In genomic region chr2:218671654-218672566, GRCh38 we compare ENCODE assay signal across 1 cellular context.
TF ChIP-seq lines count a peak whose summit lies in the region.

TSS of gene RNF25 (minus strand) at chr2:218672002. CDS start at chr2:218671970, 32 bp downstream.
TSS of gene STK36 (plus strand) at chr2:218672086. CDS start at chr2:218672830, 744 bp downstream.

TF ChIP-seq in H1, 55 proteins besides CTCF, POLR2A, EP300 and RAD21:
- TF ChIP-seq USF2 (IDR thresholded peaks at IDR 0.05; ENCODE audit: low read length) (peak; percentile 14; the same call in 1 of the 2 replicates), BACH1 (IDR thresholded peaks at IDR 0.05; ENCODE audit: low read length) (no peak), NANOG (IDR thresholded peaks at IDR 0.05; ENCODE audit: insufficient read depth, low read depth, low read length, poor library complexity, severe bottlenecking) (no peak), SRF (IDR thresholded peaks at IDR 0.05; ENCODE audit: low read depth, low read length) (no peak), CREB1 (IDR thresholded peaks at IDR 0.05) (0 out of 2 replicates have a peak, but pooled peaks have one; percentile 7), ASH2L (IDR thresholded peaks at IDR 0.05; ENCODE audit: low read length) (peak; percentile 74), ATF2 (IDR thresholded peaks at IDR 0.05; ENCODE audit: low read length) (no peak), SP4 (IDR thresholded peaks at IDR 0.05; ENCODE audit: low read length) (peak; percentile 99), MAX (IDR thresholded peaks at IDR 0.05) (0 out of 2 replicates have a peak, but pooled peaks have one; percentile 33), MAFK (IDR thresholded peaks at IDR 0.05; ENCODE audit: low read depth, low read length) (no peak), HDAC2 (IDR thresholded peaks at IDR 0.05; ENCODE audit: borderline replicate concordance in 1 of 2, low read depth in 2 of 2, low read length in 2 of 2) (peak in 1 of 2 experiments; percentile 95; a peak in 2 of 4 replicates), TAF1 (IDR thresholded peaks at IDR 0.05; ENCODE audit: low read depth, low read length) (peak; percentile 79), GABPA (IDR thresholded peaks at IDR 0.05; ENCODE audit: borderline replicate concordance, insufficient read depth, low read length) (peak; percentile 97), TAF7 (optimal IDR thresholded peaks at IDR 0.05; ENCODE audit: borderline replicate concordance, low read depth, low read length) (no peak), SIX5 (IDR thresholded peaks at IDR 0.05; ENCODE audit: low read depth, low read length) (no peak), SIN3A (conservative IDR thresholded peaks at IDR 0.05 in 1 of 2, IDR thresholded peaks at IDR 0.05 in 1 of 2; ENCODE audit: low read depth in 1 of 2, low read length in 2 of 2) (peak; percentile 74 to 97; a peak in 2 of 4 replicates), JUND (IDR thresholded peaks at IDR 0.05; ENCODE audit: low read length) (0 out of 2 replicates have a peak, but pooled peaks have one; percentile 16), SAP30 (IDR thresholded peaks at IDR 0.05; ENCODE audit: insufficient read depth, insufficient replicate concordance, low read length) (peak; percentile 92), TBP (IDR thresholded peaks at IDR 0.05; ENCODE audit: low read depth, low read length) (peak; percentile 79), RBBP5 (IDR thresholded peaks at IDR 0.05; ENCODE audit: borderline replicate concordance, low read depth, low read length) (no peak), ATF3 (IDR thresholded peaks at IDR 0.05; ENCODE audit: insufficient read depth, low read depth, low read length) (no peak), RFX5 (IDR thresholded peaks at IDR 0.05; ENCODE audit: borderline replicate concordance, low read depth, low read length) (no peak), KDM5A (IDR thresholded peaks at IDR 0.05; ENCODE audit: low read length) (peak; percentile 88), CHD7 (IDR thresholded peaks at IDR 0.05; ENCODE audit: insufficient replicate concordance, low read length) (no peak), CEBPB (IDR thresholded peaks at IDR 0.05; ENCODE audit: low read depth, low read length) (no peak), BCL11A (IDR thresholded peaks at IDR 0.05; ENCODE audit: low read depth in 2 of 2, low read length in 2 of 2) (no peak), POLR2AphosphoS5 (IDR thresholded peaks at IDR 0.05; ENCODE audit: low read depth, low read length) (peak; percentile 41), CTBP2 (IDR thresholded peaks at IDR 0.05; ENCODE audit: borderline replicate concordance, insufficient read depth, insufficient read length, low read length) (no peak), SUZ12 (IDR thresholded peaks at IDR 0.05; ENCODE audit: low read length) (no peak), CHD2 (IDR thresholded peaks at IDR 0.05; ENCODE audit: low read length) (0 out of 2 replicates have a peak, but pooled peaks have one; percentile 11), KDM4A (IDR thresholded peaks at IDR 0.05; ENCODE audit: low read depth, low read length, severe bottlenecking) (peak; percentile 62), RNF2 (IDR thresholded peaks at IDR 0.05; ENCODE audit: borderline replicate concordance, low read depth, low read length, missing control alignments, poor library complexity, severe bottlenecking) (no peak), GTF2F1 (IDR thresholded peaks at IDR 0.05; ENCODE audit: borderline replicate concordance, low read depth, low read length) (0 out of 2 replicates have a peak, but pooled peaks have one; percentile 77), EGR1 (IDR thresholded peaks at IDR 0.05; ENCODE audit: borderline replicate concordance, low read depth, low read length) (0 out of 2 replicates have a peak, but pooled peaks have one; percentile 36), RXRA (IDR thresholded peaks at IDR 0.05; ENCODE audit: insufficient read depth, low read depth, low read length) (no peak), PHF8 (conservative IDR thresholded peaks at IDR 0.05; ENCODE audit: low read depth, low read length) (peak; percentile 87), YY1 (IDR thresholded peaks at IDR 0.05; ENCODE audit: low read depth, low read length) (peak; percentile 90)
